Comparison of ENCODE assay signal across 1 cellular context in the genomic region with DNA sequence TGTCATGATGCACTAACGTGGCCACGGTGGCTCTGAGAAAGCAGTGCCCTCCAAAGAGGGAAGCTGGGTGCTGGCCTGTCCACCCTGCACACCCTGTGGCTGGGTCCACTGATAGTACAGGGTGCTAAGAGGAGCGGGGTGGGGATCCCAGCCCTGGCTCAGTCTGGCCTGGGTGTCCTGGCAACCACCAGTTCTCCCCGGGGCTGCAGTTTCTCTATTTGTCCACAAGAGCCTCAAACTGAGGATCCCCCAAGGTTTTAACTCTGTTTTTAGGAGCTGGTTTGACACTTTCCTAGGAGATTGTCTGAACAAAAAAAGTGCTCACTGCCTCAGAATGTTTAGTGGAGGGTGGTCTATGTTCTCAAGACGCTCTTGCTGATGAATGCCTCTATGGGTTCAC.
TF ChIP-seq lines count a peak whose summit lies in the region.

No MANE protein-coding gene starts in this region.

TF ChIP-seq in GM23338, 12 proteins besides CTCF, POLR2A, EP300 and RAD21 (continued from another document):
- TF ChIP-seq, protein P1, sequence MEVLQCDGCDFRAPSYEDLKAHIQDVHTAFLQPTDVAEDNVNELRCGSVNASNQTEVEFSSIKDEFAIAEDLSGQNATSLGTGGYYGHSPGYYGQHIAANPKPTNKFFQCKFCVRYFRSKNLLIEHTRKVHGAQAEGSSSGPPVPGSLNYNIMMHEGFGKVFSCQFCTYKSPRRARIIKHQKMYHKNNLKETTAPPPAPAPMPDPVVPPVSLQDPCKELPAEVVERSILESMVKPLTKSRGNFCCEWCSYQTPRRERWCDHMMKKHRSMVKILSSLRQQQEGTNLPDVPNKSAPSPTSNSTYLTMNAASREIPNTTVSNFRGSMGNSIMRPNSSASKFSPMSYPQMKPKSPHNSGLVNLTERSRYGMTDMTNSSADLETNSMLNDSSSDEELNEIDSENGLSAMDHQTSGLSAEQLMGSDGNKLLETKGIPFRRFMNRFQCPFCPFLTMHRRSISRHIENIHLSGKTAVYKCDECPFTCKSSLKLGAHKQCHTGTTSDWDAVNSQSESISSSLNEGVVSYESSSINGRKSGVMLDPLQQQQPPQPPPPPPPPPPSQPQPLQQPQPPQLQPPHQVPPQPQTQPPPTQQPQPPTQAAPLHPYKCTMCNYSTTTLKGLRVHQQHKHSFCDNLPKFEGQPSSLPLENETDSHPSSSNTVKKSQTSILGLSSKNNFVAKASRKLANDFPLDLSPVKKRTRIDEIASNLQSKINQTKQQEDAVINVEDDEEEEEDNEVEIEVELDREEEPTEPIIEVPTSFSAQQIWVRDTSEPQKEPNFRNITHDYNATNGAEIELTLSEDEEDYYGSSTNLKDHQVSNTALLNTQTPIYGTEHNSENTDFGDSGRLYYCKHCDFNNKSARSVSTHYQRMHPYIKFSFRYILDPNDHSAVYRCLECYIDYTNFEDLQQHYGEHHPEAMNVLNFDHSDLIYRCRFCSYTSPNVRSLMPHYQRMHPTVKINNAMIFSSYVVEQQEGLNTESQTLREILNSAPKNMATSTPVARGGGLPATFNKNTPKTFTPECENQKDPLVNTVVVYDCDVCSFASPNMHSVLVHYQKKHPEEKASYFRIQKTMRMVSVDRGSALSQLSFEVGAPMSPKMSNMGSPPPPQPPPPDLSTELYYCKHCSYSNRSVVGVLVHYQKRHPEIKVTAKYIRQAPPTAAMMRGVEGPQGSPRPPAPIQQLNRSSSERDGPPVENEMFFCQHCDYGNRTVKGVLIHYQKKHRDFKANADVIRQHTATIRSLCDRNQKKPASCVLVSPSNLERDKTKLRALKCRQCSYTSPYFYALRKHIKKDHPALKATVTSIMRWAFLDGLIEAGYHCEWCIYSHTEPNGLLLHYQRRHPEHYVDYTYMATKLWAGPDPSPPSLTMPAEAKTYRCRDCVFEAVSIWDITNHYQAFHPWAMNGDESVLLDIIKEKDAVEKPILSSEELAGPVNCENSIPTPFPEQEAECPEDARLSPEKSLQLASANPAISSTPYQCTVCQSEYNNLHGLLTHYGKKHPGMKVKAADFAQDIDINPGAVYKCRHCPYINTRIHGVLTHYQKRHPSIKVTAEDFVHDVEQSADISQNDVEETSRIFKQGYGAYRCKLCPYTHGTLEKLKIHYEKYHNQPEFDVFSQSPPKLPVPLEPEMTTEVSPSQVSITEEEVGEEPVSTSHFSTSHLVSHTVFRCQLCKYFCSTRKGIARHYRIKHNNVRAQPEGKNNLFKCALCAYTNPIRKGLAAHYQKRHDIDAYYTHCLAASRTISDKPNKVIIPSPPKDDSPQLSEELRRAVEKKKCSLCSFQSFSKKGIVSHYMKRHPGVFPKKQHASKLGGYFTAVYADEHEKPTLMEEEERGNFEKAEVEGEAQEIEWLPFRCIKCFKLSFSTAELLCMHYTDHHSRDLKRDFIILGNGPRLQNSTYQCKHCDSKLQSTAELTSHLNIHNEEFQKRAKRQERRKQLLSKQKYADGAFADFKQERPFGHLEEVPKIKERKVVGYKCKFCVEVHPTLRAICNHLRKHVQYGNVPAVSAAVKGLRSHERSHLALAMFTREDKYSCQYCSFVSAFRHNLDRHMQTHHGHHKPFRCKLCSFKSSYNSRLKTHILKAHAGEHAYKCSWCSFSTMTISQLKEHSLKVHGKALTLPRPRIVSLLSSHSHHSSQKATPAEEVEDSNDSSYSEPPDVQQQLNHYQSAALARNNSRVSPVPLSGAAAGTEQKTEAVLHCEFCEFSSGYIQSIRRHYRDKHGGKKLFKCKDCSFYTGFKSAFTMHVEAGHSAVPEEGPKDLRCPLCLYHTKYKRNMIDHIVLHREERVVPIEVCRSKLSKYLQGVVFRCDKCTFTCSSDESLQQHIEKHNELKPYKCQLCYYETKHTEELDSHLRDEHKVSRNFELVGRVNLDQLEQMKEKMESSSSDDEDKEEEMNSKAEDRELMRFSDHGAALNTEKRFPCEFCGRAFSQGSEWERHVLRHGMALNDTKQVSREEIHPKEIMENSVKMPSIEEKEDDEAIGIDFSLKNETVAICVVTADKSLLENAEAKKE (CRISPR knock-in tag; IDR thresholded peaks at IDR 0.05): no peak
- TF ChIP-seq POLR2AphosphoS5 (IDR thresholded peaks at IDR 0.05; ENCODE audit: low read depth): no peak
- TF ChIP-seq, protein P2, sequence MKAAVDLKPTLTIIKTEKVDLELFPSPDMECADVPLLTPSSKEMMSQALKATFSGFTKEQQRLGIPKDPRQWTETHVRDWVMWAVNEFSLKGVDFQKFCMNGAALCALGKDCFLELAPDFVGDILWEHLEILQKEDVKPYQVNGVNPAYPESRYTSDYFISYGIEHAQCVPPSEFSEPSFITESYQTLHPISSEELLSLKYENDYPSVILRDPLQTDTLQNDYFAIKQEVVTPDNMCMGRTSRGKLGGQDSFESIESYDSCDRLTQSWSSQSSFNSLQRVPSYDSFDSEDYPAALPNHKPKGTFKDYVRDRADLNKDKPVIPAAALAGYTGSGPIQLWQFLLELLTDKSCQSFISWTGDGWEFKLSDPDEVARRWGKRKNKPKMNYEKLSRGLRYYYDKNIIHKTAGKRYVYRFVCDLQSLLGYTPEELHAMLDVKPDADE (IDR thresholded peaks at IDR 0.05): no peak
- TF ChIP-seq ZNF114 (CRISPR knock-in tag; IDR thresholded peaks at IDR 0.05): no peak
- no peak for TF ChIP-seq STAT1 (IDR thresholded peaks at IDR 0.05; ENCODE audit: unreplicated experiment)
- TF ChIP-seq, protein P3, sequence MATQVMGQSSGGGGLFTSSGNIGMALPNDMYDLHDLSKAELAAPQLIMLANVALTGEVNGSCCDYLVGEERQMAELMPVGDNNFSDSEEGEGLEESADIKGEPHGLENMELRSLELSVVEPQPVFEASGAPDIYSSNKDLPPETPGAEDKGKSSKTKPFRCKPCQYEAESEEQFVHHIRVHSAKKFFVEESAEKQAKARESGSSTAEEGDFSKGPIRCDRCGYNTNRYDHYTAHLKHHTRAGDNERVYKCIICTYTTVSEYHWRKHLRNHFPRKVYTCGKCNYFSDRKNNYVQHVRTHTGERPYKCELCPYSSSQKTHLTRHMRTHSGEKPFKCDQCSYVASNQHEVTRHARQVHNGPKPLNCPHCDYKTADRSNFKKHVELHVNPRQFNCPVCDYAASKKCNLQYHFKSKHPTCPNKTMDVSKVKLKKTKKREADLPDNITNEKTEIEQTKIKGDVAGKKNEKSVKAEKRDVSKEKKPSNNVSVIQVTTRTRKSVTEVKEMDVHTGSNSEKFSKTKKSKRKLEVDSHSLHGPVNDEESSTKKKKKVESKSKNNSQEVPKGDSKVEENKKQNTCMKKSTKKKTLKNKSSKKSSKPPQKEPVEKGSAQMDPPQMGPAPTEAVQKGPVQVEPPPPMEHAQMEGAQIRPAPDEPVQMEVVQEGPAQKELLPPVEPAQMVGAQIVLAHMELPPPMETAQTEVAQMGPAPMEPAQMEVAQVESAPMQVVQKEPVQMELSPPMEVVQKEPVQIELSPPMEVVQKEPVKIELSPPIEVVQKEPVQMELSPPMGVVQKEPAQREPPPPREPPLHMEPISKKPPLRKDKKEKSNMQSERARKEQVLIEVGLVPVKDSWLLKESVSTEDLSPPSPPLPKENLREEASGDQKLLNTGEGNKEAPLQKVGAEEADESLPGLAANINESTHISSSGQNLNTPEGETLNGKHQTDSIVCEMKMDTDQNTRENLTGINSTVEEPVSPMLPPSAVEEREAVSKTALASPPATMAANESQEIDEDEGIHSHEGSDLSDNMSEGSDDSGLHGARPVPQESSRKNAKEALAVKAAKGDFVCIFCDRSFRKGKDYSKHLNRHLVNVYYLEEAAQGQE (IDR thresholded peaks at IDR 0.05; ENCODE audit: unreplicated experiment): no peak
- no peak for TF ChIP-seq JUNB (IDR thresholded peaks at IDR 0.05; ENCODE audit: unreplicated experiment)
- TF ChIP-seq ZNF331 (CRISPR knock-in tag; IDR thresholded peaks at IDR 0.05; ENCODE audit: low read depth): no peak
- TF ChIP-seq EZH2 (IDR thresholded peaks at IDR 0.05; ENCODE audit: low read depth, unreplicated experiment): no peak
- TF ChIP-seq EZH2phosphoT487 (IDR thresholded peaks at IDR 0.05; ENCODE audit: unreplicated experiment): no peak
